Comparison of ENCODE assay signal across 24 cellular contexts in the genomic region with DNA sequence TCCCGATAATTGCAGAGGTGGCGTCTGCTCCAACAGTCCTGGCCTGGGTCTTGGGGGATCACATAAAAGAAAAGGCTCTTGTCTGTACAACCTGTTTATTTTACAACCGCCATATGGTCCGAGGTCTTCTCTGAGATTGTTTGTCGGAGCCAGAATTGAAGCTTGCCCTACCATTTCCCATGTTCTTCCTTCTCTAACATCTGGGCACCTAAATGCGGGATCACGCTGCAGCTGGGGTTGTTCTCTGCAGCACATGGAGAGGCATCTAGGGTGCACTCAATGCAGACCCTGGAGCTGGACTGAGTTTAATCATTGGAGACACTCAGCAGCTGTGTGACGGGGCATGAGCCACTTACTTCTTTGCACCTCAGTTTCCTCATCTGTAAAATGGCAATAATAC.
"Had no signal": no experiment of that assay in that cellular context is flagged by ENCODE, and none has a peak within 500 bp of the region (broad histone marks: within the 10 kb centered on the region; RNA-seq: fewer than 3 reads in every experiment).

No MANE protein-coding gene starts in this region.

- H3K36me3 Mint-ChIP-seq: activated naive CD8-positive, alpha-beta T cell treated with anti-CD3 and anti-CD28 coated beads, Interleukin-2, amount 10 ng/mL, durations not matched to agents 7 days and 5 days had no signal

- H3K4me3 Mint-ChIP-seq: activated CD8-positive, alpha-beta T cell treated with anti-CD3 and anti-CD28 coated beads for 36 hours; activated naive CD8-positive, alpha-beta T cell treated with anti-CD3 and anti-CD28 coated beads, Interleukin-2, amount 10 ng/mL, durations not matched to agents 7 days and 5 days; activated T-helper 17 cell treated with anti-CD3 and anti-CD28 coated beads, Interleukin-2, amount 50 U/mL, for 72 hours had no signal

- ATAC-seq: activated CD4-positive, CD25-positive, alpha-beta regulatory T cell treated with anti-CD3 and anti-CD28 coated beads, Interleukin-2, amount 50 U/mL, for 24 hours; activated CD8-positive, alpha-beta T cell treated with anti-CD3 and anti-CD28 coated beads for 36 hours; activated T-helper 17 cell treated with anti-CD3 and anti-CD28 coated beads, Interleukin-2, amount 50 U/mL, for 72 hours; SK-N-SH treated with all-trans-retinoic acid at 6 μM for 48 hours had no signal

- H3K9me3 ChIP-seq: adrenal gland, SJSA1 had no signal

- H3K9me3 Mint-ChIP-seq: activated CD8-positive, alpha-beta T cell treated with anti-CD3 and anti-CD28 coated beads for 36 hours; activated naive CD8-positive, alpha-beta T cell treated with anti-CD3 and anti-CD28 coated beads, Interleukin-2, amount 10 ng/mL, durations not matched to agents 7 days and 5 days; activated T-helper 17 cell treated with anti-CD3 and anti-CD28 coated beads, Interleukin-2, amount 50 U/mL, for 72 hours had no signal

- H3K27ac Mint-ChIP-seq: activated CD8-positive, alpha-beta T cell treated with anti-CD3 and anti-CD28 coated beads for 36 hours; activated naive CD8-positive, alpha-beta T cell treated with anti-CD3 and anti-CD28 coated beads, Interleukin-2, amount 10 ng/mL, durations not matched to agents 7 days and 5 days; activated T-helper 17 cell treated with anti-CD3 and anti-CD28 coated beads, Interleukin-2, amount 50 U/mL, for 72 hours had no signal

- H3K4me1 ChIP-seq: adrenal gland had no signal

- H3K4me3 ChIP-seq: adrenal gland, SJSA1 had no signal

- H3K27me3 ChIP-seq: adrenal gland, SJSA1 had no signal

- H3K27ac ChIP-seq: adrenal gland, SJSA1 had no signal

- H3K36me3 ChIP-seq: adrenal gland, SJSA1 had no signal

- H3K4me1 Mint-ChIP-seq: activated naive CD8-positive, alpha-beta T cell treated with anti-CD3 and anti-CD28 coated beads, Interleukin-2, amount 10 ng/mL, durations not matched to agents 7 days and 5 days; activated T-helper 17 cell treated with anti-CD3 and anti-CD28 coated beads, Interleukin-2, amount 50 U/mL, for 72 hours had no signal

- DNase-seq: activated CD4-positive, alpha-beta T cell treated with anti-CD3 and anti-CD28 coated beads for 4 hours; activated CD8-positive, alpha-beta T cell treated with anti-CD3 and anti-CD28 coated beads for 36 hours; activated naive CD4-positive, alpha-beta T cell treated with anti-CD3 and anti-CD28 coated beads, Interleukin-2, amount 50 U/mL, for 16 hours; activated naive CD8-positive, alpha-beta T cell treated with anti-CD3 and anti-CD28 coated beads, Interleukin-2, amount 10 ng/mL, durations not matched to agents 7 days and 5 days; activated T-cell treated with anti-CD3 and anti-CD28 coated beads for 4 hours; activated T-cell treated with anti-CD3 and anti-CD28 coated beads, Interleukin-2, amount 50 U/mL, for 48 hours; adrenal gland; anterior cingulate cortex; cerebellar nuclear complex; Kasumi-1; KBM-7; NCI-H1092 treated with DMSO at 0.1 percent for 48 hours; NCI-H1417 treated with DMSO at 0.1 percent for 48 hours; NCI-H1694; NCI-H2029; NCI-H2107; NCI-H510A treated with DMSO at 0.1 percent for 48 hours; SHP77; SW 1271 had no signal

- FAIRE-seq: RCC 7860 had no signal
